26 cellular contexts compared by ENCODE assay signal in genomic region chr7:73382938-73383503, GRCh38. TPM values are rescaled to one million over a fixed set of nuclear protein-coding genes. Genes with fewer than 3 reads are reported as not detected.
"Had no signal": no experiment of that assay in that cellular context is flagged by ENCODE, and none has a peak within 500 bp of the region (broad histone marks: within the 10 kb centered on the region; RNA-seq: fewer than 3 reads in every experiment).

No MANE protein-coding gene starts in this region.

- H3K27ac ChIP-seq: body of pancreas, esophagus squamous epithelium, heart right ventricle, tibial nerve, vagina had no signal

- H3K27ac Mint-ChIP-seq: activated CD4-positive, alpha-beta T cell treated with anti-CD3 and anti-CD28 coated beads, Interleukin-2, amount 10 ng/mL, durations not matched to agents 24 days and 14 days; activated CD8-positive, alpha-beta T cell treated with anti-CD3 and anti-CD28 coated beads for 36 hours; activated naive CD8-positive, alpha-beta T cell treated with anti-CD3 and anti-CD28 coated beads, Interleukin-2, amount 10 ng/mL, durations not matched to agents 7 days and 5 days; activated T-cell treated with anti-CD3 and anti-CD28 coated beads, Interleukin-2, amount 50 U/mL, for 24 hours; activated T-helper 2 cell treated with anti-CD3 and anti-CD28 coated beads, Interferon-gamma antibody, Interleukin-2, Interleukin-4, amounts not matched to agents 10 μg/mL and 5 μg/mL and 100 μg/mL, durations not matched to agents 14 hours and 24 hours and 36 hours; immature natural killer cell; memory B cell; progenitor cell of endocrine pancreas; stimulated activated naive CD8-positive, alpha-beta T cell treated with anti-CD3 and anti-CD28 coated beads, Interleukin-15, Interleukin-2, amounts not matched to agents 100 ng/mL and 50 ng/mL, for 24 hours had no signal

- ATAC-seq: activated CD8-positive, alpha-beta T cell treated with anti-CD3 and anti-CD28 coated beads for 36 hours; body of pancreas; heart right ventricle; left ventricle myocardium superior had no signal

- H3K27me3 ChIP-seq: body of pancreas, vagina had no signal

- DNase-seq: activated CD4-positive, alpha-beta T cell treated with anti-CD3 and anti-CD28 coated beads, Interleukin-2, amount 10 ng/mL, durations not matched to agents 24 days and 14 days; activated CD8-positive, alpha-beta T cell treated with anti-CD3 and anti-CD28 coated beads for 36 hours; activated naive CD4-positive, alpha-beta T cell treated with Interleukin-2 at 50 U/mL for 16 hours; activated naive CD8-positive, alpha-beta T cell treated with anti-CD3 and anti-CD28 coated beads, Interleukin-2, amount 10 ng/mL, durations not matched to agents 7 days and 5 days; activated T-cell treated with anti-CD3 and anti-CD28 coated beads, Interleukin-2, amount 50 U/mL, for 24 hours; amygdala; body of pancreas; dermis blood vessel endothelial cell; effector memory CD4-positive, alpha-beta T cell; esophagus squamous epithelium; heart right ventricle; immature natural killer cell; kidney glomerular epithelial cell; left ventricle myocardium superior; stimulated activated CD4-positive, alpha-beta T cell treated with anti-CD3 and anti-CD28 coated beads, Interleukin-2, amount 100 ng/mL, for 24 hours had no signal

- H3K36me3 ChIP-seq: esophagus squamous epithelium, heart right ventricle, tibial nerve, vagina had no signal

- H3K4me3 Mint-ChIP-seq: activated CD4-positive, alpha-beta T cell treated with anti-CD3 and anti-CD28 coated beads, Interleukin-2, amount 10 ng/mL, durations not matched to agents 24 days and 14 days; activated CD8-positive, alpha-beta T cell treated with anti-CD3 and anti-CD28 coated beads for 36 hours; activated naive CD8-positive, alpha-beta T cell treated with anti-CD3 and anti-CD28 coated beads, Interleukin-2, amount 10 ng/mL, durations not matched to agents 7 days and 5 days; activated T-cell treated with anti-CD3 and anti-CD28 coated beads, Interleukin-2, amount 50 U/mL, for 24 hours; immature natural killer cell; memory B cell; neural crest cell; stimulated activated naive CD8-positive, alpha-beta T cell treated with anti-CD3 and anti-CD28 coated beads, Interleukin-15, Interleukin-2, amounts not matched to agents 100 ng/mL and 50 ng/mL, for 24 hours had no signal

- H3K27me3 Mint-ChIP-seq: memory B cell had no signal

- H3K36me3 Mint-ChIP-seq: activated naive CD8-positive, alpha-beta T cell treated with anti-CD3 and anti-CD28 coated beads, Interleukin-2, amount 10 ng/mL, durations not matched to agents 7 days and 5 days had no signal

- H3K4me1 ChIP-seq: esophagus squamous epithelium, heart right ventricle had no signal

- H3K4me1 Mint-ChIP-seq: activated CD4-positive, alpha-beta T cell treated with anti-CD3 and anti-CD28 coated beads, Interleukin-2, amount 10 ng/mL, durations not matched to agents 24 days and 14 days; activated naive CD8-positive, alpha-beta T cell treated with anti-CD3 and anti-CD28 coated beads, Interleukin-2, amount 10 ng/mL, durations not matched to agents 7 days and 5 days; immature natural killer cell; memory B cell; neural crest cell had no signal

- H3K4me3 ChIP-seq: body of pancreas, esophagus squamous epithelium, heart right ventricle, tibial nerve, vagina had no signal

RNA-seq across cellular contexts. Expression of gene FKBP6, which starts 55.1 kb away (rescaled TPM):
- total RNA-seq: activated CD4-positive, alpha-beta T cell treated with anti-CD3 and anti-CD28 coated beads, Interleukin-2, amount 10 ng/mL, durations not matched to agents 24 days and 14 days; activated CD8-positive, alpha-beta T cell treated with anti-CD3 and anti-CD28 coated beads for 36 hours; activated naive CD8-positive, alpha-beta T cell treated with anti-CD3 and anti-CD28 coated beads, Interleukin-2, amount 10 ng/mL, durations not matched to agents 7 days and 5 days; activated T-helper 2 cell treated with anti-CD3 and anti-CD28 coated beads, Interferon-gamma antibody, Interleukin-2, Interleukin-4, amounts not matched to agents 10 μg/mL and 5 μg/mL and 100 μg/mL, durations not matched to agents 14 hours and 24 hours and 36 hours; body of pancreas; cardiac septum; dermis blood vessel endothelial cell; endothelial cell of umbilical vein; esophagus squamous epithelium; heart right ventricle; left ventricle myocardium superior; mononuclear cell; neural crest cell; osteoblast; progenitor cell of endocrine pancreas; tibial nerve; vagina had no signal

RNA-seq across cellular contexts. Expression of gene TRIM50, which starts 55.1 kb away (rescaled TPM):
- total RNA-seq: activated CD4-positive, alpha-beta T cell treated with anti-CD3 and anti-CD28 coated beads, Interleukin-2, amount 10 ng/mL, durations not matched to agents 24 days and 14 days; activated CD8-positive, alpha-beta T cell treated with anti-CD3 and anti-CD28 coated beads for 36 hours; activated naive CD8-positive, alpha-beta T cell treated with anti-CD3 and anti-CD28 coated beads, Interleukin-2, amount 10 ng/mL, durations not matched to agents 7 days and 5 days; activated T-helper 2 cell treated with anti-CD3 and anti-CD28 coated beads, Interferon-gamma antibody, Interleukin-2, Interleukin-4, amounts not matched to agents 10 μg/mL and 5 μg/mL and 100 μg/mL, durations not matched to agents 14 hours and 24 hours and 36 hours; cardiac septum; endothelial cell of umbilical vein; mononuclear cell; neural crest cell; osteoblast; vagina had no signal
